In the genomic region with DNA sequence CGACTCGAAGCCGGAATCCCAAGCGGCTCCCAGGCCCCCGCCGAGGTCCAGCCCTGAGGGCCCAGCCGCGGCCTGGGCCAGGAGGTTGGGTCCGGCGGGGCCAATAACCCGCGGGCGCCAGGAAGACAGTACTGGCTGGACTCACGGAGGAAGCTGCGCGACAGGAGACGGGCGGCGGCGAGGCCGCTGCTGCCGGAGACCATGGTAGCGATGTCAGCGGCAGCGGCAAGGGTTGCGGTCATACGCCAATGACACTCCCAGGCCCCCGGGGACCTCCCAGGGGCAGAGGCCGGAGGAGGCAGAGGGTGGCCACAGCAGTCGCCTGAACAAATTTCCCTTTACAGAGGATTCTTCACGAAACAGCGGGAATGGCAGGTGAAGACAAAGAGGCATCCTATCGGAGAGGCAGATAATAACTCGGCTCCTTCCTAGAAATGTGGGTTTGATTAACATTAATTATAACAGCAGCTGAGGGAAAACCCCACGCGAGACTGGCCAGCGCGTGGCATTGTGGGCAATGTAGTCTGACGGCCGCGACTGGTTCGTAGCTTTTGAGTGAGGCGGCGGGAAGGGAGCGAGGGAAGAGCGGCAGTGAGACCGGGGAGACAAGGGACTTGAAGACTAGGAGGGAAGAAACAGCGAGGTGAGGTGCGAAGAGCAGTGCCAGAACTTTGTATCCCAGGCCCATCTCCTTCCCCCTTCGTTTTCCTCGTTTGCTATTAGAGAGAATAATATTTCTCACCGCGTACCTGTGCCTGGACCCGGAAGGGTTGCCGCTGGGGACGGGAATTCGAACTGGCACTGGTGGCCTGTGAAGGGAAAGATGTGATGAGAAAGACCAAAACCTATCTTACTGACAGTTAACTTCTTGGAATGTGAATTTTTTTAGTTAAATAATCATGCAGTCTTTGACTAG, we compare ENCODE assay signal across 8 cellular contexts. TPM values are rescaled to one million over a fixed set of nuclear protein-coding genes. Genes with fewer than 3 reads are reported as not detected.
DNase-seq lines count a peak whose midpoint lies in the region; TF ChIP-seq lines count a peak whose summit lies in the region.

A gene (minus strand): TSS at position 253 of the 916 bp plus-strand sequence. CDS start 11 bp downstream, at position 242.

- no CpG with 5 or more reads among the region's 57 CpGs for WGBS in H9 (ENCODE audit: extremely low coverage, insufficient read length, low lambda C conversion rate)
- WGBS in stomach, 5 donors = 0 to 1% (median 1%) methylated on average over 31 to 57 of the region's 57 CpGs

- peak within 1 kb of the TSS; percentile 82 to 98 (median 89) for H3K27ac Mint-ChIP-seq in H9
- H3K27ac Mint-ChIP-seq in nephron progenitor cell = peak within 1 kb of the TSS; percentile 100

- H2BK120ac ChIP-seq in H9 (ENCODE audit: low read depth, low read length, poor library complexity, severe bottlenecking) = no peak within 1 kb of the TSS

- peaks cover 14% of the 10 kb centered on the region for H3K23me2 ChIP-seq in H9 (ENCODE audit: insufficient read length, low read depth, low read length, poor library complexity, severe bottlenecking)

- H3K79me2 ChIP-seq in H9 (ENCODE audit: insufficient read depth, low read length) = no peaks in the 10 kb centered on the region

- H4K8ac ChIP-seq in H9 (replicated peaks; ENCODE audit: insufficient read length, low read depth, low read length) = no peak within 1 kb of the TSS

- H3K36me3 ChIP-seq in MG63 (no peaks in the 10 kb centered on the region; the same call in 1 of the 2 replicates), stomach (no peaks in the 10 kb centered on the region)

- no peak within 1 kb of the TSS for H3K4ac ChIP-seq in H9 (ENCODE audit: low read depth, low read length)

- no peak within 1 kb of the TSS for H3T11ph ChIP-seq in H9 (ENCODE audit: low read length)

- no peak within 1 kb of the TSS for H2AK5ac ChIP-seq in H9 (ENCODE audit: insufficient read length, low read length)

- H3K9me3 ChIP-seq in H9 (ENCODE audit: control insufficient read depth, low read depth, low read length) (no peaks in the 10 kb centered on the region), MG63 (no peaks in the 10 kb centered on the region), stomach (no peaks in the 10 kb centered on the region)

- no peak within 1 kb of the TSS for H3K56ac ChIP-seq in H9 (ENCODE audit: insufficient read length, low read depth, low read length)

- H3K36me3 Mint-ChIP-seq in H9 (ENCODE audit: insufficient read depth in 1 of 3, low read depth in 3 of 3) (no peaks in the 10 kb centered on the region; a peak in 1 of 7 replicates), nephron progenitor cell (ENCODE audit: low read depth) (no peaks in the 10 kb centered on the region)

- H3K9ac ChIP-seq in H9 (ENCODE audit: extremely low read depth, insufficient read length, low read length) = peak within 1 kb of the TSS; percentile 65

- H3K9me3 Mint-ChIP-seq in H9 = no peaks in the 10 kb centered on the region; a peak in 2 of 5 replicates
- no peaks in the 10 kb centered on the region for H3K9me3 Mint-ChIP-seq in nephron progenitor cell

- peak within 1 kb of the TSS; percentile 65 for H2AFZ ChIP-seq in H9 (ENCODE audit: low read length)

- H3K4me3 ChIP-seq in MG63 = peak within 1 kb of the TSS; percentile 65
- H3K4me3 ChIP-seq in stomach = peak within 1 kb of the TSS; percentile 89 to 99 (median 96)

- no peak for TF ChIP-seq POLR2A in stomach (IDR thresholded peaks at IDR 0.05)

- H2BK20ac ChIP-seq in H9 (ENCODE audit: low read depth, low read length, poor library complexity, severe bottlenecking) = no peak within 1 kb of the TSS

- H4K91ac ChIP-seq in H9 (ENCODE audit: insufficient read length, low read depth, low read length) = no peak within 1 kb of the TSS

- no peak within 1 kb of the TSS for H4K5ac ChIP-seq in H9 (ENCODE audit: insufficient read length, low read depth, low read length)

- no peak within 1 kb of the TSS for H3K27ac ChIP-seq in H9 (ENCODE audit: insufficient read length, low read depth, low read length)
- H3K27ac ChIP-seq in stomach = peak within 1 kb of the TSS; percentile 91 to 94 (median 92)

- H3K4me2 ChIP-seq in H9 (ENCODE audit: insufficient read depth, insufficient read length, low read length) = peak within 1 kb of the TSS; percentile 77

- no peaks in the 10 kb centered on the region for H3K27me3 ChIP-seq in H9 (ENCODE audit: insufficient read depth, low read length)
- H3K27me3 ChIP-seq in MG63 = no peaks in the 10 kb centered on the region
- no peaks in the 10 kb centered on the region for H3K27me3 ChIP-seq in stomach

- H4K20me1 ChIP-seq in H9 (ENCODE audit: control insufficient read depth, insufficient read depth, insufficient read length) = no peaks in the 10 kb centered on the region

- peak within 1 kb of the TSS; percentile 93 to 94 for H3K4me3 Mint-ChIP-seq in H9
- peak within 1 kb of the TSS; percentile 93 for H3K4me3 Mint-ChIP-seq in nephron progenitor cell

- intact Hi-C loops in stomach (cut with DNase I; ENCODE audit: low total_unique reads) = no loop called here

- TF ChIP-seq EP300 in stomach (IDR thresholded peaks at IDR 0.05) = no peak

- H3K14ac ChIP-seq in H9 (ENCODE audit: insufficient read depth, low read length) = no peak within 1 kb of the TSS; the same call in 1 of the 2 replicates

- H3K23ac ChIP-seq in H9 (ENCODE audit: insufficient read length, low read depth, low read length) = no peak within 1 kb of the TSS

- DNase-seq in ELR (ENCODE audit: low read depth) = peak; percentile 90
- DNase-seq in H9 = peak; percentile 81
- peak; percentile 82 for DNase-seq in MG63
- DNase-seq in SHP77 treated with DMSO at 0.1 percent for 48 hours (lab: John Stamatoyannopoulos, UW) = peak; percentile 89
- peak; percentile 94 for DNase-seq in activated effector memory CD4-positive, alpha-beta T cell treated with anti-CD3 and anti-CD28 coated beads, Interleukin-2, amount 50 U/mL, for 16 hours
- peak; percentile 50 for DNase-seq in fibroblast of the conjunctiva (ENCODE audit: low read depth)
- DNase-seq in nephron progenitor cell = peak; percentile 87
- peak; percentile 84 for DNase-seq in stomach

- H3K79me1 ChIP-seq in H9 (ENCODE audit: insufficient read depth, low read depth, low read length, poor library complexity, severe bottlenecking) = no peaks in the 10 kb centered on the region

- no peak within 1 kb of the TSS for H2BK12ac ChIP-seq in H9 (ENCODE audit: insufficient read length, low read depth, low read length)

- H2BK15ac ChIP-seq in H9 (ENCODE audit: low read depth, low read length) = no peak within 1 kb of the TSS

- no peak for TF ChIP-seq CTCF in H9 (conservative IDR thresholded peaks at IDR 0.05)
- TF ChIP-seq CTCF in nephron progenitor cell (IDR thresholded peaks at IDR 0.05) = no peak
- no peak for TF ChIP-seq CTCF in stomach (IDR thresholded peaks at IDR 0.05)

- H3K18ac ChIP-seq in H9 (ENCODE audit: insufficient read length, low read depth, low read length) = peak within 1 kb of the TSS; percentile 18

- H3K27me3 Mint-ChIP-seq in H9 (ENCODE audit: low read depth) (no peaks in the 10 kb centered on the region), nephron progenitor cell (ENCODE audit: low read depth, poor library complexity) (no peaks in the 10 kb centered on the region)

- H3K4me1 ChIP-seq in H9 (ENCODE audit: insufficient read depth, low read length) (no peaks in the 10 kb centered on the region; the same call in 1 of the 2 replicates), stomach (peaks cover 8 to 49% (median 39%) of the 10 kb centered on the region in 4 donors)

- H3K4me1 Mint-ChIP-seq in H9 (peaks cover 13 to 24% of the 10 kb centered on the region in 2 experiments), nephron progenitor cell (peaks cover 40% of the 10 kb centered on the region)

- H2BK5ac ChIP-seq in H9 (ENCODE audit: insufficient read length, low read length) = no peak within 1 kb of the TSS

RNA-seq across cellular contexts. Expression of the gene that starts here (rescaled TPM):
- total RNA-seq in H9 (2021) (37.6 and 40.0 TPM in 2 replicates), stomach (10 to 100 TPM; 19.6 to 98.6 (median 83.7) TPM)
- total RNA-seq in MG63 (2014; rRNA removed; shearing (Covaris generic); ENCODE audit: low replicate concordance) = 60.3 and 147 TPM in 2 replicates
- polyA plus RNA-seq in stomach = 100 to 1,000 TPM in 2 of 3 donors, 10 to 100 TPM in 1; 89.0 to 115 (median 102) TPM
